In the genomic region with DNA sequence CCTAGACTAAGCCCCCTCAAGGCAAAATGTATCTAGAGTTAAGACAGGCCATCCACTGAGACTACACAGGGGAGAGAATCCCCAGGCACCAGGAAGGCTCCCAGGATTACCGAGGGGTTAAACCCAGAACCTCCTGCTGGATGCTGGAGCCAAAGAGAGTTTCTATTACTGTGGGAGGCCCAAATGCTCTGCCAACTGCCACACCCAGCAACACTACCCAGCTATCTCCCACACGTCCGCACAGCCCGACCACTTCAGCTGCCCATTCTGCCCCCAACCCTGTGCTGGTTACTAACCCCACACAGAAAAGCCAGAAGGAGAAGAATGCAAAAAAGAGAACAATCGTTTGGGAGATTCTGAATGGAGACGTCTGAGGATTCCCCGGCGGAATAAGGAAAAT, we compare ENCODE assay signal across 1 cellular context.
TF ChIP-seq lines count a peak whose summit lies in the region.

No MANE protein-coding gene starts in this region.

TF ChIP-seq in GM12878, 131 proteins besides CTCF, POLR2A, EP300 and RAD21 (continued from another document):
- TF ChIP-seq, protein P1, sequence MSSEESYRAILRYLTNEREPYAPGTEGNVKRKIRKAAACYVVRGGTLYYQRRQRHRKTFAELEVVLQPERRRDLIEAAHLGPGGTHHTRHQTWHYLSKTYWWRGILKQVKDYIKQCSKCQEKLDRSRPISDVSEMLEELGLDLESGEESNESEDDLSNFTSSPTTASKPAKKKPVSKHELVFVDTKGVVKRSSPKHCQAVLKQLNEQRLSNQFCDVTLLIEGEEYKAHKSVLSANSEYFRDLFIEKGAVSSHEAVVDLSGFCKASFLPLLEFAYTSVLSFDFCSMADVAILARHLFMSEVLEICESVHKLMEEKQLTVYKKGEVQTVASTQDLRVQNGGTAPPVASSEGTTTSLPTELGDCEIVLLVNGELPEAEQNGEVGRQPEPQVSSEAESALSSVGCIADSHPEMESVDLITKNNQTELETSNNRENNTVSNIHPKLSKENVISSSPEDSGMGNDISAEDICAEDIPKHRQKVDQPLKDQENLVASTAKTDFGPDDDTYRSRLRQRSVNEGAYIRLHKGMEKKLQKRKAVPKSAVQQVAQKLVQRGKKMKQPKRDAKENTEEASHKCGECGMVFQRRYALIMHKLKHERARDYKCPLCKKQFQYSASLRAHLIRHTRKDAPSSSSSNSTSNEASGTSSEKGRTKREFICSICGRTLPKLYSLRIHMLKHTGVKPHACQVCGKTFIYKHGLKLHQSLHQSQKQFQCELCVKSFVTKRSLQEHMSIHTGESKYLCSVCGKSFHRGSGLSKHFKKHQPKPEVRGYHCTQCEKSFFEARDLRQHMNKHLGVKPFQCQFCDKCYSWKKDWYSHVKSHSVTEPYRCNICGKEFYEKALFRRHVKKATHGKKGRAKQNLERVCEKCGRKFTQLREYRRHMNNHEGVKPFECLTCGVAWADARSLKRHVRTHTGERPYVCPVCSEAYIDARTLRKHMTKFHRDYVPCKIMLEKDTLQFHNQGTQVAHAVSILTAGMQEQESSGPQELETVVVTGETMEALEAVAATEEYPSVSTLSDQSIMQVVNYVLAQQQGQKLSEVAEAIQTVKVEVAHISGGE (CRISPR knock-in tag; IDR thresholded peaks at IDR 0.05), result no peak
- no peak for TF ChIP-seq CEBPB (IDR thresholded peaks at IDR 0.05; ENCODE audit: borderline replicate concordance in 1 of 2, low read depth in 2 of 2, low read length in 2 of 2)
- no peak for TF ChIP-seq RAD51 (IDR thresholded peaks at IDR 0.05)
